ENCODE assay signal across 23 cellular contexts in genomic region chr16:79833559-79833958, GRCh38.
"Had no signal": no experiment of that assay in that cellular context is flagged by ENCODE, and none has a peak within 500 bp of the region (broad histone marks: within the 10 kb centered on the region; RNA-seq: fewer than 3 reads in every experiment).

No MANE protein-coding gene starts in this region.

- H3K4me1 Mint-ChIP-seq: naive thymus-derived CD4-positive, alpha-beta T cell had no signal

- H3K27me3 Mint-ChIP-seq: dendritic cell treated with granulocyte-macrophage colony-stimulating factor and Interleukin-4, amounts not matched to agents 40 ng/mL and 50 ng/mL, for 4 days had no signal

- DNase-seq: colonic mucosa; cortex of kidney; effector CD8-positive, alpha-beta T cell; effector memory CD8-positive, alpha-beta T cell; endodermal cell; erythroblast; esophagus squamous epithelium; foreskin fibroblast; foreskin melanocyte; gastrocnemius medialis; glutamatergic neuron; head of caudate nucleus; heart right ventricle; hippocampal formation; left cardiac atrium; left lung; left ventricle myocardium superior; lower lobe of right lung; mesenchymal stem cell; naive thymus-derived CD4-positive, alpha-beta T cell had no signal

- H3K36me3 Mint-ChIP-seq: mesothelial cell of epicardium; naive thymus-derived CD4-positive, alpha-beta T cell had no signal

- H3K27ac Mint-ChIP-seq: dendritic cell treated with granulocyte-macrophage colony-stimulating factor and Interleukin-4, amounts not matched to agents 40 ng/mL and 50 ng/mL, for 4 days; effector memory CD8-positive, alpha-beta T cell; endodermal cell; mesothelial cell of epicardium; naive thymus-derived CD4-positive, alpha-beta T cell had no signal

- H3K4me3 Mint-ChIP-seq: dendritic cell treated with granulocyte-macrophage colony-stimulating factor and Interleukin-4, amounts not matched to agents 40 ng/mL and 50 ng/mL, for 4 days; effector memory CD8-positive, alpha-beta T cell; endodermal cell; mesothelial cell of epicardium; naive thymus-derived CD4-positive, alpha-beta T cell had no signal

- H3K4me3 ChIP-seq: colonic mucosa, esophagus squamous epithelium, gastrocnemius medialis, heart right ventricle, left lung, lower lobe of right lung had no signal

- H3K36me3 ChIP-seq: colonic mucosa, esophagus squamous epithelium, gastrocnemius medialis, heart right ventricle, left lung, lower lobe of right lung had no signal

- H3K9me3 Mint-ChIP-seq: dendritic cell treated with granulocyte-macrophage colony-stimulating factor and Interleukin-4, amounts not matched to agents 40 ng/mL and 50 ng/mL, for 4 days; effector memory CD8-positive, alpha-beta T cell; endodermal cell; mesothelial cell of epicardium had no signal

- H3K27ac ChIP-seq: colonic mucosa, epithelial cell of prostate, esophagus squamous epithelium, gastrocnemius medialis, heart right ventricle, left lung, lower lobe of right lung had no signal

- H3K27me3 ChIP-seq: colonic mucosa, esophagus squamous epithelium, gastrocnemius medialis, heart right ventricle, left lung had no signal
